In the genomic region with DNA sequence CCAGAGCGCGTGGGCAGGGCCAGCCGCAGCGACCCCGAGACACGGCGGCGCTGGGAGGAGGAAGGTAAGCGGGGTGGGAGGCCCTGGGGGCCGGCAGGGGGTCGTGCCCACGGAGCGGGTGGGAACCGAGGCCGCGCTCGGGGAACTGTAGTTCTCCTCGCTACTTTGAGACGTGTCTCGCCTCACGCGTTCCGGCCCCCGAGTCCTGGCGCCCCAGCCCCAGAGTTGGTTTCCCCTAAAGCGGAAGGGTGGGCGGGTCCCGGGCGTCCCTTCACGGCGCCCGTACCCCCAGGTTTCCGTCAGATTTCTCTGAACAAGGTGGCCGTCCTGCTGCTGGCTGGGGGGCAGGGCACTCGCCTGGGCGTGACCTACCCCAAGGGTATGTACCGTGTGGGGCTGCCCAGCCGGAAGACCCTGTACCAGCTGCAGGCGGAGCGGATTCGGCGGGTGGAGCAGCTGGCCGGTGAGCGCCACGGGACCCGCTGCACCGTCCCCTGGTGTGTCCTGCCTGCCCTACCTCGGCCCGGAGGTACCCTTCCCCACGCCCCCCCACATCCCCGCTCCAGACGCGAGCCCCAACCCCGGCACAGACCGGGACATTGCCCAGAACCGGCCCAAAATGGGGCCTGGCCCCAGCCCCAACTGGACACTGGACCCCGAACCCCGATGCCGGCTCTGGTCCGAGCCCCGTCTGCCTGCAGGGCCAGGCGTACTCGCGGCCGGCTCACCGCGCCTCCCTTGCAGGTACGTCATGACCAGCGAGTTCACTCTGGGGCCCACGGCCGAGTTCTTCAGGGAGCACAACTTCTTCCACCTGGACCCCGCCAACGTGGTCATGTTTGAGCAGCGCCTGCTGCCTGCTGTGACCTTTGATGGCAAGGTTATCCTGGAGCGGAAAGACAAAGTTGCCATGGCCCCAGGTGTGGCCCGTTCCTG, we compare ENCODE assay signal across 6 cellular contexts. TPM values are rescaled to one million over a fixed set of nuclear protein-coding genes. Genes with fewer than 3 reads are reported as not detected.
A peak's percentile ranks its signal among the peaks of the same experiment; 100 is the strongest.
DNase-seq lines count a peak whose midpoint lies in the region; ATAC-seq and TF ChIP-seq lines count a peak whose summit lies in the region.

No MANE protein-coding gene starts in this region.

- H3K36me3 ChIP-seq in OCI-LY1 (ENCODE audit: insufficient read depth, low read length) (peaks cover 29% of the 10 kb centered on the region), sigmoid colon (peaks cover 0 to 37% (median 0%) of the 10 kb centered on the region in 4 donors)

- WGBS in sigmoid colon, 2 donors, result 5 to 15% methylated on average over 76 of the region's 76 CpGs

- no peaks in the 10 kb centered on the region for H3F3A ChIP-seq in OCI-LY1 (ENCODE audit: insufficient read depth, low read length)

- H2AFZ ChIP-seq in OCI-LY1 (ENCODE audit: low read length), result no peak overlapping the region

- H3K9me3 ChIP-seq in OCI-LY1 (ENCODE audit: low read length) (no peaks in the 10 kb centered on the region), sigmoid colon (no peaks in the 10 kb centered on the region)

- in situ Hi-C loops in KBM-7 (cut with MboI; ENCODE audit: low pct_unique_long_range_greater_than_20kb, low sequenced_read_pairs), result no loop called here

- peak; percentile 28 for DNase-seq in effector CD8-positive, alpha-beta T cell (lab: John Stamatoyannopoulos, UW)
- DNase-seq in sigmoid colon (peak; percentile 69), KBM-7 (no peak), NCI-H446 (lab: John Stamatoyannopoulos, UW) (no peak)

- TF ChIP-seq CTCF in OCI-LY1 (IDR thresholded peaks at IDR 0.05; ENCODE audit: low read length) (no peak), sigmoid colon (IDR thresholded peaks at IDR 0.05) (no peak)

- no peaks in the 10 kb centered on the region for H3K9me2 ChIP-seq in OCI-LY1 (ENCODE audit: low read depth, low read length)

- peak overlapping the region; percentile 63 for H3K4me3 ChIP-seq in OCI-LY1 (ENCODE audit: low read depth, low read length, poor library complexity, severe bottlenecking)
- peak overlapping the region; percentile 45 to 64 (median 58) for H3K4me3 ChIP-seq in sigmoid colon

- no peaks in the 10 kb centered on the region for H4K20me1 ChIP-seq in OCI-LY1 (ENCODE audit: insufficient read depth, low read length)

- TF ChIP-seq EP300 in sigmoid colon (IDR thresholded peaks at IDR 0.05), result no peak

- peaks cover 25% of the 10 kb centered on the region for H3K4me1 ChIP-seq in OCI-LY1 (ENCODE audit: insufficient read depth, low read length, severe bottlenecking)
- H3K4me1 ChIP-seq in sigmoid colon, result peaks cover 0 to 29% (median 27%) of the 10 kb centered on the region in 4 donors

- no peak for TF ChIP-seq POLR2A in sigmoid colon (IDR thresholded peaks at IDR 0.05)

- H3K9ac ChIP-seq in OCI-LY1 (ENCODE audit: low read length), result peak overlapping the region; percentile 58

- no peaks in the 10 kb centered on the region for H3K79me2 ChIP-seq in OCI-LY1 (ENCODE audit: insufficient read depth, low read length)

- intact Hi-C loops in sigmoid colon (cut with DNase I), result no loop called here

- peak; percentile 27 for ATAC-seq in GM18909 (IDR thresholded peaks at IDR 0.05; ENCODE audit: poor library complexity, unreplicated experiment)

- H3K27ac ChIP-seq in OCI-LY1 (ENCODE audit: low read depth, low read length, poor library complexity, severe bottlenecking), result no peak overlapping the region
- H3K27ac ChIP-seq in sigmoid colon, result peak overlapping the region; percentile 34 to 67 (median 38)

- peak overlapping the region; percentile 62 for H3K4me2 ChIP-seq in OCI-LY1 (ENCODE audit: low read length)

- H3K27me3 ChIP-seq in OCI-LY1 (ENCODE audit: insufficient read depth, low read length) (no peaks in the 10 kb centered on the region; the same call in 1 of the 2 replicates), sigmoid colon (peaks cover 20 to 64% (median 33%) of the 10 kb centered on the region in 3 donors)

RNA-seq across cellular contexts. Expression of a gene that starts 0.7 kb away (rescaled TPM):
- total RNA-seq in sigmoid colon, result 1 to 10 TPM; 2.9 to 9.1 (median 4.8) TPM
- polyA plus RNA-seq in sigmoid colon, result 1 to 10 TPM; 4.2 to 9.6 (median 6.0) TPM

RNA-seq across cellular contexts. Expression of a gene that starts 7.7 kb away (rescaled TPM):
- under 1 TPM in 1 of 4 donors, not detected in 3; 0.81 TPM for total RNA-seq in sigmoid colon
- polyA plus RNA-seq in sigmoid colon, result 10 to 100 TPM in 1 of 3 donors, 1 to 10 TPM in 2; 3.6 to 16.4 (median 3.7) TPM

RNA-seq across cellular contexts. Expression of a gene that starts 8.8 kb away (rescaled TPM):
- total RNA-seq in sigmoid colon, result 10 to 100 TPM; 27.8 to 34.9 (median 28.7) TPM
- polyA plus RNA-seq in sigmoid colon, result 10 to 100 TPM; 12.0 to 52.0 (median 14.1) TPM

RNA-seq across cellular contexts. Expression of a gene that starts 24.2 kb away (rescaled TPM):
- 1 to 10 TPM in 3 of 4 donors, not detected in 1; 1.2 to 2.2 (median 2.1) TPM for total RNA-seq in sigmoid colon
- 1 to 10 TPM in 2 of 3 donors, under 1 TPM in 1; 0.92 to 6.4 (median 3.0) TPM for polyA plus RNA-seq in sigmoid colon

RNA-seq across cellular contexts. Expression of a gene that starts 32.0 kb away (rescaled TPM):
- total RNA-seq in sigmoid colon, result 100 to 1,000 TPM in 1 of 4 donors, 10 to 100 TPM in 3; 21.4 to 101 (median 42.4) TPM
- 100 to 1,000 TPM in 1 of 3 donors, 10 to 100 TPM in 2; 47.9 to 118 (median 91.9) TPM for polyA plus RNA-seq in sigmoid colon

Comparison
In these comparisons a context has a peak if more than half of its experiments do, and no peak if none do; other contexts are left out.
1. DNase-seq: peak in effector CD8-positive, alpha-beta T cell (single experiment) and sigmoid colon (single experiment); none in KBM-7 (single experiment) and NCI-H446 (0 of 2).